ENCODE assay signal across 1 cellular context in the genomic region with DNA sequence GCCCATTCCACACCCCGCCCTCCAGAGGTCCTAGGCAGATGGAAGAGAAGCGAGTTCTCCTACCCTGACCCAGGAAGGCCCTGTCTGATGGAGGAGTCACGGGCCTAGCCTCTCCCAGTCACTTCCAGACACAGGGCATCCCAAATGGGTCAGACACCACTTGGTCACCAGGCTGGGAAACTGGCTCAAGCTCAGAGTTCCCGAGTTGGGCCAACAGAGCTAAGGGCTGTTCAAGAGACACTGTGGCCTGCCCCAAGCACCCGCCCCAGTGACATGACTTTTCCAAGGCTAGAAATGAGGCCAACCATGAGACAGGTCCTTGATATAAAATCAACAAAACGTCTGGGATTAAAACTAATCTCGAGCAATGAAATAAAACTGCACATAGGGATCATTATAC.
TF ChIP-seq lines count a peak whose summit lies in the region.

No MANE protein-coding gene starts in this region.

TF ChIP-seq in H1, 55 proteins besides CTCF, POLR2A, EP300 and RAD21:
- TF ChIP-seq POLR2AphosphoS5 (IDR thresholded peaks at IDR 0.05; ENCODE audit: low read depth, low read length) (no peak), SP2 (IDR thresholded peaks at IDR 0.05; ENCODE audit: low read length) (no peak), BACH1 (IDR thresholded peaks at IDR 0.05; ENCODE audit: low read length) (no peak), CHD2 (IDR thresholded peaks at IDR 0.05; ENCODE audit: low read length) (no peak), JUND (IDR thresholded peaks at IDR 0.05; ENCODE audit: low read length) (no peak), CEBPB (IDR thresholded peaks at IDR 0.05; ENCODE audit: low read depth, low read length) (no peak), SIRT6 (IDR thresholded peaks at IDR 0.05; ENCODE audit: low read length) (no peak), CHD1 (IDR thresholded peaks at IDR 0.05; ENCODE audit: low read depth, low read length) (no peak), ASH2L (IDR thresholded peaks at IDR 0.05; ENCODE audit: low read length) (no peak), CTBP2 (IDR thresholded peaks at IDR 0.05; ENCODE audit: borderline replicate concordance, insufficient read depth, insufficient read length, low read length) (no peak), NRF1 (IDR thresholded peaks at IDR 0.05; ENCODE audit: low read depth, low read length) (no peak), SRF (IDR thresholded peaks at IDR 0.05; ENCODE audit: low read depth, low read length) (no peak), BRCA1 (IDR thresholded peaks at IDR 0.05; ENCODE audit: low read depth, low read length) (no peak), BCL11A (IDR thresholded peaks at IDR 0.05; ENCODE audit: low read depth in 2 of 2, low read length in 2 of 2) (no peak), SP4 (IDR thresholded peaks at IDR 0.05; ENCODE audit: low read length) (no peak), TCF12 (IDR thresholded peaks at IDR 0.05; ENCODE audit: low read depth, low read length) (no peak), SIX5 (IDR thresholded peaks at IDR 0.05; ENCODE audit: low read depth, low read length) (no peak), GABPA (IDR thresholded peaks at IDR 0.05; ENCODE audit: borderline replicate concordance, insufficient read depth, low read length) (no peak)
